Comparison of ENCODE assay signal across 36 cellular contexts in the genomic region with DNA sequence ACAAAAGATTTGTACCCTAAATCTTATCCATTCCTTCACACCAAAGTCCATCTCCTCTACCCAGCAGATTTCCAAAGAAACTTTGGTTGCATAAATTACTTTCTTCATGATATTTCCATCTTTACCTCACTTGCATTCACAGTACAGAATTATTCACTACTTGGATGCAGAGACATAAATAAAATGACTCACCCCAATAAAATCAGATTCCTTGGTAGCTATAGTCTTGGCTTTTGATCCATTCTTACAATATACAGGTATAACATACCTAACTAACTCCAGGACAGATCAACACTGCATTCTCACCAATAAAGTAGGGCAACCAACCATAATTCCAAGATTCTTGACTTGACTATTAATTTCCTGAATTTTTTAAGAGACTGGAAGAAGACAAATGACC.
DNase-seq lines count a peak whose midpoint lies in the region; ATAC-seq, FAIRE-seq and TF ChIP-seq lines count a peak whose summit lies in the region.
"Had no signal": no experiment of that assay in that cellular context is flagged by ENCODE, and none has a peak within 500 bp of the region (broad histone marks: within the 10 kb centered on the region; RNA-seq: fewer than 3 reads in every experiment).

No MANE protein-coding gene starts in this region.

- H3K27me3 Mint-ChIP-seq in astrocyte (ENCODE audit: low read depth, unreplicated experiment): no peaks in the 10 kb centered on the region
- H3K27me3 Mint-ChIP-seq: B cell; CD4-positive, alpha-beta memory T cell; CD4-positive, alpha-beta T cell; CD4-positive, CD25-positive, alpha-beta regulatory T cell; CD8-positive, alpha-beta memory T cell had no signal

- peaks cover 19% of the 10 kb centered on the region for H3K4me1 ChIP-seq in GM23248 (ENCODE audit: insufficient read depth)
- peaks cover 24% of the 10 kb centered on the region; the same call in 1 of the 2 replicates for H3K4me1 ChIP-seq in PC-3 (ENCODE audit: insufficient read depth, low read length)
- no peaks in the 10 kb centered on the region for H3K4me1 ChIP-seq in astrocyte (ENCODE audit: insufficient read depth, low read length)
- no peaks in the 10 kb centered on the region for H3K4me1 ChIP-seq in gastroesophageal sphincter
- H3K4me1 ChIP-seq: A549; BE2C; BLaER1; BLaER1 treated with 17β-estradiol and CSF1 and Interleukin-3, amounts not matched to agents 10 nM and 100 nM; Caco-2 had no signal

- H3K36me3 Mint-ChIP-seq in astrocyte (ENCODE audit: low read depth, unreplicated experiment): no peaks in the 10 kb centered on the region
- H3K36me3 Mint-ChIP-seq: CD14-positive monocyte; CD4-positive, alpha-beta memory T cell; CD4-positive, CD25-positive, alpha-beta regulatory T cell; CD8-positive, alpha-beta memory T cell; CD8-positive, alpha-beta T cell had no signal

- CTCF ChIA-PET in PC-3 (lab: Charles Lee): interaction anchor here (0.6 kb wide), 1 partner anchor 21 kb away, joined by 3 read pairs; no protein-coding TSS in a partner anchor

- H3K9me2 ChIP-seq in GM23248 (ENCODE audit: insufficient read depth) (no peaks in the 10 kb centered on the region), PC-3 (replicated peaks; ENCODE audit: low read length) (no peaks in the 10 kb centered on the region)

- peak; percentile 56 for FAIRE-seq in astrocyte (lab: Jason Lieb, UNC)
- FAIRE-seq: A204.1, A549 had no signal

- no peaks in the 10 kb centered on the region for H3K79me2 ChIP-seq in GM23248 (ENCODE audit: insufficient read depth)
- H3K79me2 ChIP-seq in PC-3 (ENCODE audit: low read length): no peaks in the 10 kb centered on the region
- no peaks in the 10 kb centered on the region for H3K79me2 ChIP-seq in astrocyte (ENCODE audit: insufficient read depth, low read length)

- POLR2A ChIA-PET in PC-3 (lab: Charles Lee; ENCODE audit: unreplicated experiment): no interaction called here

- peak; percentile 50 for ATAC-seq in PC-3
- ATAC-seq in gastroesophageal sphincter: no peak
- ATAC-seq: A549; CD8-positive, alpha-beta T cell had no signal

- intact Hi-C loops in PC-3 (cut with micrococcal nuclease): no loop called here

- H4K20me1 ChIP-seq in GM23248 (ENCODE audit: insufficient read depth): no peaks in the 10 kb centered on the region
- no peaks in the 10 kb centered on the region for H4K20me1 ChIP-seq in PC-3 (ENCODE audit: low read length)
- no peaks in the 10 kb centered on the region for H4K20me1 ChIP-seq in astrocyte (ENCODE audit: insufficient read depth, low read length)
- H4K20me1 ChIP-seq: BLaER1; BLaER1 treated with 17β-estradiol and CSF1 and Interleukin-3, amounts not matched to agents 10 nM and 100 nM had no signal

- DNase-seq in GM23248 (peak; percentile 2), HT-29 (ENCODE audit: low spot score) (peak; percentile 5), PC-3 (peak; percentile 59), astrocyte (ENCODE audit: low read depth) (no peak), KG1 (lab: John Stamatoyannopoulos, UW) (no peak), NOMO-1 (lab: John Stamatoyannopoulos, UW; ENCODE audit: unreplicated experiment in 2 of 2) (no peak)
- no peak for DNase-seq in activated naive CD4-positive, alpha-beta T cell treated with anti-CD3 and anti-CD28 coated beads, Interleukin-2, amount 50 U/mL, for 16 hours
- DNase-seq: 8988T; ACHN; AML-193; BE2C; C1 segment of cervical spinal cord; Caco-2; Calu3; CD4-positive, alpha-beta memory T cell; CD4-positive, alpha-beta T cell; CD4-positive, CD25-positive, alpha-beta regulatory T cell; CD8-positive, alpha-beta memory T cell; CD8-positive, alpha-beta T cell; COR-L47; DMS 273 treated with DMSO at 0.1 percent for 48 hours; DMS153; DMS53; DMS79; DMS79 treated with DMSO at 0.1 percent for 48 hours; DND-41; EL had no signal

- H3K4me3 ChIP-seq in GM23248 (no peak overlapping the region), PC-3 (ENCODE audit: low read length) (no peak overlapping the region), astrocyte (ENCODE audit: insufficient read depth, low read depth, low read length) (no peak overlapping the region), gastroesophageal sphincter (no peak overlapping the region)
- H3K4me3 ChIP-seq: A549; BLaER1; BLaER1 treated with 17β-estradiol and CSF1 and Interleukin-3, amounts not matched to agents 10 nM and 100 nM had no signal

- H3K27ac ChIP-seq in GM23248 (no peak overlapping the region), PC-3 (ENCODE audit: low read length) (no peak overlapping the region), astrocyte (ENCODE audit: low read depth, low read length) (no peak overlapping the region), gastroesophageal sphincter (no peak overlapping the region)
- H3K27ac ChIP-seq: 22Rv1; A549; BLaER1; BLaER1 treated with 17β-estradiol and CSF1 and Interleukin-3, amounts not matched to agents 10 nM and 100 nM; C4-2B had no signal

- H3K27me3 ChIP-seq in GM23248 (replicated peaks; ENCODE audit: insufficient read depth): no peaks in the 10 kb centered on the region
- H3K27me3 ChIP-seq in PC-3 (ENCODE audit: low read length): no peaks in the 10 kb centered on the region
- H3K27me3 ChIP-seq in astrocyte (ENCODE audit: insufficient read depth, low read length): no peaks in the 10 kb centered on the region
- no peaks in the 10 kb centered on the region for H3K27me3 ChIP-seq in gastroesophageal sphincter
- H3K27me3 ChIP-seq: BE2C; BLaER1; BLaER1 treated with 17β-estradiol and CSF1 and Interleukin-3, amounts not matched to agents 10 nM and 100 nM had no signal

- H3K9me3 Mint-ChIP-seq in astrocyte (ENCODE audit: unreplicated experiment): peaks cover 4% of the 10 kb centered on the region

- H2AFZ ChIP-seq in GM23248: no peak overlapping the region
- H2AFZ ChIP-seq in PC-3 (ENCODE audit: low read length): no peak overlapping the region
- H2AFZ ChIP-seq in astrocyte (ENCODE audit: low read depth, low read length): no peak overlapping the region

- no TSS peak for BruUV-seq in PC-3 (replicated peaks; lab: Mats Ljungman, UMichigan)

- H3K4me3 Mint-ChIP-seq in astrocyte (ENCODE audit: unreplicated experiment): no peak overlapping the region
- H3K4me3 Mint-ChIP-seq: B cell; CD14-positive monocyte; CD4-positive, alpha-beta memory T cell; CD4-positive, alpha-beta T cell; CD4-positive, CD25-positive, alpha-beta regulatory T cell; CD8-positive, alpha-beta memory T cell; CD8-positive, alpha-beta T cell had no signal

- in situ Hi-C loops in GM23248 (cut with MboI): no loop called here

- H3K27ac Mint-ChIP-seq in astrocyte (ENCODE audit: unreplicated experiment): no peak overlapping the region
- H3K27ac Mint-ChIP-seq: B cell; CD14-positive monocyte; CD4-positive, alpha-beta memory T cell; CD4-positive, alpha-beta T cell; CD4-positive, CD25-positive, alpha-beta regulatory T cell; CD8-positive, alpha-beta memory T cell; CD8-positive, alpha-beta T cell had no signal

- peaks cover 6% of the 10 kb centered on the region for H3K4me1 Mint-ChIP-seq in astrocyte (ENCODE audit: low read depth, unreplicated experiment)
- H3K4me1 Mint-ChIP-seq: B cell; CD14-positive monocyte; CD4-positive, alpha-beta memory T cell; CD4-positive, CD25-positive, alpha-beta regulatory T cell; CD8-positive, alpha-beta memory T cell had no signal

- no peaks in the 10 kb centered on the region for H3K9me3 ChIP-seq in GM23248 (ENCODE audit: low read depth)
- H3K9me3 ChIP-seq in PC-3 (ENCODE audit: low read length): no peaks in the 10 kb centered on the region
- no peaks in the 10 kb centered on the region for H3K9me3 ChIP-seq in astrocyte (ENCODE audit: insufficient read depth, low read depth, low read length)
- H3K9me3 ChIP-seq in gastroesophageal sphincter: no peaks in the 10 kb centered on the region
- H3K9me3 ChIP-seq: A549, BE2C, BLaER1, Caco-2 had no signal

- peaks cover 4% of the 10 kb centered on the region; the same call in 1 of the 2 replicates for H3F3A ChIP-seq in GM23248 (ENCODE audit: insufficient read depth)
- no peaks in the 10 kb centered on the region for H3F3A ChIP-seq in PC-3 (ENCODE audit: low read length, unreplicated experiment)

- no peak for TF ChIP-seq EP300 in gastroesophageal sphincter (IDR thresholded peaks at IDR 0.05)

- no peak overlapping the region for H3K4me2 ChIP-seq in GM23248 (ENCODE audit: unreplicated experiment)
- H3K4me2 ChIP-seq in PC-3 (ENCODE audit: low read length): no peak overlapping the region
- H3K4me2 ChIP-seq in astrocyte (ENCODE audit: low read length): no peak overlapping the region
- H3K4me2 ChIP-seq: A549; BLaER1; BLaER1 treated with 17β-estradiol and CSF1 and Interleukin-3, amounts not matched to agents 10 nM and 100 nM had no signal

- TF ChIP-seq POLR2A in gastroesophageal sphincter (IDR thresholded peaks at IDR 0.05): no peak

- TF ChIP-seq CTCF in PC-3 (conservative IDR thresholded peaks at IDR 0.05; ENCODE audit: low read depth, low read length) (no peak), astrocyte (IDR thresholded peaks at IDR 0.05; ENCODE audit: insufficient read depth, low read depth, low read length) (no peak), gastroesophageal sphincter (IDR thresholded peaks at IDR 0.05) (no peak)

- H3K9ac ChIP-seq in GM23248: no peak overlapping the region
- H3K9ac ChIP-seq in PC-3 (ENCODE audit: low read length): no peak overlapping the region
- no peak overlapping the region for H3K9ac ChIP-seq in astrocyte (ENCODE audit: low read length)
- H3K9ac ChIP-seq: BLaER1; BLaER1 treated with 17β-estradiol and CSF1 and Interleukin-3, amounts not matched to agents 10 nM and 100 nM had no signal

- H3K36me3 ChIP-seq in GM23248 (ENCODE audit: low read depth) (no peaks in the 10 kb centered on the region), PC-3 (ENCODE audit: low read depth, low read length) (no peaks in the 10 kb centered on the region), astrocyte (ENCODE audit: insufficient read depth, low read length) (no peaks in the 10 kb centered on the region), gastroesophageal sphincter (no peaks in the 10 kb centered on the region)
- H3K36me3 ChIP-seq: BE2C; BLaER1; BLaER1 treated with 17β-estradiol and CSF1 and Interleukin-3, amounts not matched to agents 10 nM and 100 nM had no signal

Comparison
In these comparisons a context has a peak if more than half of its experiments do, and no peak if none do; other contexts are left out.
1. DNase-seq: peak in GM23248 (single experiment), HT-29 (single experiment) and PC-3 (single experiment); none in astrocyte (single experiment), activated naive CD4-positive, alpha-beta T cell treated with anti-CD3 and anti-CD28 coated beads, Interleukin-2, amount 50 U/mL, for 16 hours (single experiment), KG1 (single experiment) and NOMO-1 (0 of 2).